In the genomic region with DNA sequence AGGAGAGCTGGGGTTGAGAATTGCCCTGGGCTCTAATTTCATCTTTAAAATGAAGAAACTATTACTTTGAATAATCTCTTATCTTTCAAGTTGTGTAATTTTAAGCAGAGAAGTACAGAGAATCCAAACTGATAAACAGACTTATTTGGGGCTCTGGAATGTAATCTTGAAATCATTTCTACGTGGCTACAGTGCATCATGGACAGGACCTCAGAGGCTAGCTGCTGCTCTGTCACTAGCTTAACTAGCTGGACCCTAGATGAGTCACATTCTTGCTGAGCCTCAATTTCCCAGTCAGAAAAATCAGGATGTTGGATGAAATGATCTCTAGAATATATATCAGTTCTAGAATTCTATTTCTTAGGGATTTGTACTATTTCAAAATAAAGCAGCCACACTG, we compare ENCODE assay signal across 31 cellular contexts. TPM values are rescaled to one million over a fixed set of nuclear protein-coding genes. Genes with fewer than 3 reads are reported as not detected.
DNase-seq lines count a peak whose midpoint lies in the region; ATAC-seq and TF ChIP-seq lines count a peak whose summit lies in the region.
"Had no signal": no experiment of that assay in that cellular context is flagged by ENCODE, and none has a peak within 500 bp of the region (broad histone marks: within the 10 kb centered on the region; RNA-seq: fewer than 3 reads in every experiment).

No MANE protein-coding gene starts in this region.

- H3K4me1 Mint-ChIP-seq in activated naive CD8-positive, alpha-beta T cell (ENCODE audit: low read depth), result peaks cover 28% of the 10 kb centered on the region
- H3K4me1 Mint-ChIP-seq in activated naive CD8-positive, alpha-beta T cell treated with anti-CD3 and anti-CD28 coated beads for 36 hours, result peaks cover 36% of the 10 kb centered on the region
- H3K4me1 Mint-ChIP-seq in HFFc6 (ENCODE audit: low read depth), result peaks cover 46% of the 10 kb centered on the region

- H2AFZ ChIP-seq in neuronal stem cell (ENCODE audit: low read length), result no peak overlapping the region

- H3K4me3 ChIP-seq in fibroblast of pulmonary artery (replicated peaks; ENCODE audit: low read depth, low read length) (no peak overlapping the region), neuronal stem cell (ENCODE audit: low read length in 2 of 2) (no peak overlapping the region)
- H3K4me3 ChIP-seq: lower lobe of right lung, upper lobe of right lung had no signal

- H3K23ac ChIP-seq in neuronal stem cell (ENCODE audit: low read depth, low read length, poor library complexity), result no peak overlapping the region

- no peak overlapping the region for H2BK120ac ChIP-seq in neuronal stem cell (ENCODE audit: low read depth, low read length)

- H4K8ac ChIP-seq in neuronal stem cell (ENCODE audit: low read depth, low read length), result no peak overlapping the region

- no peaks in the 10 kb centered on the region for H3K36me3 ChIP-seq in neuronal stem cell (replicated peaks in 1 of 2; ENCODE audit: control insufficient read depth in 2 of 2, insufficient read depth in 2 of 2, low read length in 2 of 2)
- H3K36me3 ChIP-seq: lower lobe of right lung, upper lobe of right lung had no signal

- no peak overlapping the region for H3K4ac ChIP-seq in neuronal stem cell (ENCODE audit: low read length)

- no peak overlapping the region for H3K4me2 ChIP-seq in neuronal stem cell (ENCODE audit: insufficient read depth, low read length, poor library complexity, severe bottlenecking)
- H3K4me2 ChIP-seq: SK-N-SH had no signal

- ATAC-seq in GM21576 (IDR thresholded peaks at IDR 0.05; ENCODE audit: unreplicated experiment) (no peak), GM21526 (IDR thresholded peaks at IDR 0.05; ENCODE audit: low FRiP score, unreplicated experiment) (no peak)
- ATAC-seq: esophagus mucosa, lower lobe of right lung, PC-3, upper lobe of right lung had no signal

- no CpG with 5 or more reads among the region's 1 CpG for WGBS in neuronal stem cell (ENCODE audit: extremely low coverage in 2 of 2, insufficient read length in 2 of 2, insufficient replicate concordance in 1 of 2), 2 donors

- H4K91ac ChIP-seq in neuronal stem cell (ENCODE audit: low read depth, low read length, poor library complexity), result no peak overlapping the region

- H2BK12ac ChIP-seq in neuronal stem cell (ENCODE audit: low read length), result no peak overlapping the region

- H3K79me1 ChIP-seq in neuronal stem cell (ENCODE audit: low read depth, low read length), result no peaks in the 10 kb centered on the region

- peaks cover 5% of the 10 kb centered on the region for H3K36me3 Mint-ChIP-seq in activated naive CD8-positive, alpha-beta T cell
- H3K36me3 Mint-ChIP-seq in activated naive CD8-positive, alpha-beta T cell treated with anti-CD3 and anti-CD28 coated beads for 36 hours, result peaks cover 25% of the 10 kb centered on the region
- no peaks in the 10 kb centered on the region for H3K36me3 Mint-ChIP-seq in HFFc6 (ENCODE audit: low read depth)
- H3K36me3 Mint-ChIP-seq: naive B cell had no signal

- no peaks in the 10 kb centered on the region for H3K27me3 ChIP-seq in neuronal stem cell (ENCODE audit: control insufficient read depth in 3 of 3, insufficient read depth in 3 of 3, low read depth in 1 of 3, low read length in 3 of 3)

- H2BK15ac ChIP-seq in neuronal stem cell (ENCODE audit: low read length), result no peak overlapping the region

- H3K27ac ChIP-seq in neuronal stem cell (replicated peaks; ENCODE audit: low read length), result no peak overlapping the region
- H3K27ac ChIP-seq: lower lobe of right lung, upper lobe of right lung had no signal

- H3K27me3 Mint-ChIP-seq in activated naive CD8-positive, alpha-beta T cell, result no peaks in the 10 kb centered on the region
- no peaks in the 10 kb centered on the region for H3K27me3 Mint-ChIP-seq in activated naive CD8-positive, alpha-beta T cell treated with anti-CD3 and anti-CD28 coated beads for 36 hours
- no peaks in the 10 kb centered on the region for H3K27me3 Mint-ChIP-seq in HFFc6 (ENCODE audit: insufficient read depth)
- H3K27me3 Mint-ChIP-seq: activated CD4-positive, alpha-beta memory T cell treated with anti-CD3 and anti-CD28 coated beads for 36 hours; activated naive CD8-positive, alpha-beta T cell treated with anti-CD3 and anti-CD28 coated beads, Interleukin-2, amount 10 ng/mL, durations not matched to agents 7 days and 5 days; naive B cell had no signal

- no peak for DNase-seq in activated naive CD8-positive, alpha-beta T cell treated with anti-CD3 and anti-CD28 coated beads for 36 hours
- DNase-seq in HFFc6 (peak; percentile 21), fibroblast of pulmonary artery (ENCODE audit: low read depth) (peak; percentile 2), neuronal stem cell (ENCODE audit: low spot score) (no peak)
- no peak for DNase-seq in activated CD4-positive, CD25-positive, alpha-beta regulatory T cell treated with anti-CD3 and anti-CD28 coated beads, Interleukin-2, amount 50 U/mL, for 72 hours
- DNase-seq: activated CD4-positive, alpha-beta memory T cell treated with anti-CD3 and anti-CD28 coated beads for 36 hours; activated CD4-positive, alpha-beta T cell treated with anti-CD3 and anti-CD28 coated beads for 1 hour; activated CD8-positive, alpha-beta memory T cell treated with anti-CD3 and anti-CD28 coated beads, Interleukin-2, amount 50 U/mL, for 4 hours; activated naive CD8-positive, alpha-beta T cell treated with anti-CD3 and anti-CD28 coated beads, Interleukin-2, amount 10 ng/mL, durations not matched to agents 7 days and 5 days; central memory CD4-positive, alpha-beta T cell; DMS153; lower lobe of right lung; midbrain; MV-4-11; naive B cell; NCI-H1436 treated with DMSO at 0.1 percent for 48 hours; NCI-H2081 treated with DMSO at 0.1 percent for 48 hours; NCI-H226; NCI-H526 treated with DMSO at 0.1 percent for 48 hours; NK-92 treated with Interleukin-12 subunit alpha and Interleukin-12 subunit beta, amount 100 ng/mL, for 24 hours; PC-3; SK-N-SH; stimulated activated CD4-positive, alpha-beta T cell treated with anti-CD3 and anti-CD28 coated beads, Interleukin-15, amount 100 ng/mL, for 24 hours; stimulated activated CD4-positive, alpha-beta T cell treated with anti-CD3 and anti-CD28 coated beads, Interleukin-4, amount 100 ng/mL, for 4 hours; upper lobe of right lung had no signal

- H3K9me3 ChIP-seq in neuronal stem cell (replicated peaks in 1 of 2; ENCODE audit: control insufficient read depth in 2 of 2, insufficient read depth in 1 of 2, low read depth in 1 of 2, low read length in 2 of 2), result no peaks in the 10 kb centered on the region
- H3K9me3 ChIP-seq: lower lobe of right lung, SK-N-SH, upper lobe of right lung had no signal

- no peaks in the 10 kb centered on the region for H3K9me3 Mint-ChIP-seq in activated naive CD8-positive, alpha-beta T cell (ENCODE audit: low read depth)
- no peaks in the 10 kb centered on the region for H3K9me3 Mint-ChIP-seq in activated naive CD8-positive, alpha-beta T cell treated with anti-CD3 and anti-CD28 coated beads for 36 hours
- no peaks in the 10 kb centered on the region for H3K9me3 Mint-ChIP-seq in HFFc6
- H3K9me3 Mint-ChIP-seq: activated CD4-positive, alpha-beta memory T cell treated with anti-CD3 and anti-CD28 coated beads for 36 hours; activated naive CD8-positive, alpha-beta T cell treated with anti-CD3 and anti-CD28 coated beads, Interleukin-2, amount 10 ng/mL, durations not matched to agents 7 days and 5 days; naive B cell; T-helper 1 cell treated with Interleukin-12 subunit alpha and Interleukin-12 subunit beta and Interleukin-4 antibody, amounts not matched to agents 30 μg/mL and 1 μg/mL, for 36 hours had no signal

- peaks cover 0 to 7% of the 10 kb centered on the region in 2 donors for H3K4me1 ChIP-seq in neuronal stem cell (ENCODE audit: control insufficient read depth in 2 of 2, insufficient read depth in 1 of 2, low read depth in 1 of 2, low read length in 2 of 2)
- H3K4me1 ChIP-seq: lower lobe of right lung, upper lobe of right lung had no signal

- peak overlapping the region; percentile 73 for H3K27ac Mint-ChIP-seq in activated naive CD8-positive, alpha-beta T cell
- no peak overlapping the region for H3K27ac Mint-ChIP-seq in activated naive CD8-positive, alpha-beta T cell treated with anti-CD3 and anti-CD28 coated beads for 36 hours
- H3K27ac Mint-ChIP-seq in HFFc6, result no peak overlapping the region
- H3K27ac Mint-ChIP-seq: activated naive CD8-positive, alpha-beta T cell treated with anti-CD3 and anti-CD28 coated beads, Interleukin-2, amount 10 ng/mL, durations not matched to agents 7 days and 5 days; naive B cell; T-helper 1 cell treated with Interleukin-12 subunit alpha and Interleukin-12 subunit beta and Interleukin-4 antibody, amounts not matched to agents 30 μg/mL and 1 μg/mL, for 36 hours had no signal

- no peak overlapping the region for H3K14ac ChIP-seq in neuronal stem cell (ENCODE audit: low read length)

- no peak overlapping the region for H2AK5ac ChIP-seq in neuronal stem cell (ENCODE audit: low read depth, low read length)

- TF ChIP-seq CTCF in HFFc6 (IDR thresholded peaks at IDR 0.05) (no peak), fibroblast of pulmonary artery (IDR thresholded peaks at IDR 0.05; ENCODE audit: low read length, missing control alignments) (no peak)

- no peak overlapping the region for H3K4me3 Mint-ChIP-seq in activated naive CD8-positive, alpha-beta T cell
- no peak overlapping the region for H3K4me3 Mint-ChIP-seq in activated naive CD8-positive, alpha-beta T cell treated with anti-CD3 and anti-CD28 coated beads for 36 hours
- no peak overlapping the region for H3K4me3 Mint-ChIP-seq in HFFc6
- H3K4me3 Mint-ChIP-seq: activated CD4-positive, alpha-beta memory T cell treated with anti-CD3 and anti-CD28 coated beads for 36 hours; activated naive CD8-positive, alpha-beta T cell treated with anti-CD3 and anti-CD28 coated beads, Interleukin-2, amount 10 ng/mL, durations not matched to agents 7 days and 5 days; T-helper 1 cell treated with Interleukin-12 subunit alpha and Interleukin-12 subunit beta and Interleukin-4 antibody, amounts not matched to agents 30 μg/mL and 1 μg/mL, for 36 hours had no signal

- H2BK5ac ChIP-seq in neuronal stem cell (ENCODE audit: low read length), result no peak overlapping the region

- no peak overlapping the region for H3K9ac ChIP-seq in neuronal stem cell (ENCODE audit: low read depth, low read length, poor library complexity)
- H3K9ac ChIP-seq: SK-N-SH had no signal

- H3K18ac ChIP-seq in neuronal stem cell (ENCODE audit: low read length), result no peak overlapping the region

RNA-seq across cellular contexts. Expression of a gene that starts 47.3 kb away (rescaled TPM):
- total RNA-seq in activated naive CD8-positive, alpha-beta T cell treated with anti-CD3 and anti-CD28 coated beads for 36 hours, result 10 to 100 TPM; 42.7 to 46.6 TPM
- under 1 TPM; 0.14 to 0.59 (median 0.37) TPM for total RNA-seq in HFFc6 (2021; fragmentation: NEBNext Ultra II Directional; extraction: Animal tissue kit (Norgen Biotek cat#: 25700))
- 4.9 TPM for polyA plus RNA-seq in neuronal stem cell (2013, experiment 1 of 2)
- polyA plus RNA-seq in neuronal stem cell (2013, experiment 2 of 2), result 5.0 TPM
- total RNA-seq: LHCN-M2, PC-3 had no signal

Comparison
In these comparisons a context has a peak if more than half of its experiments do, and no peak if none do; other contexts are left out.
1. DNase-seq: peak in HFFc6 (single experiment) and fibroblast of pulmonary artery (single experiment); none in activated naive CD8-positive, alpha-beta T cell treated with anti-CD3 and anti-CD28 coated beads for 36 hours (single experiment), neuronal stem cell (single experiment) and activated CD4-positive, CD25-positive, alpha-beta regulatory T cell treated with anti-CD3 and anti-CD28 coated beads, Interleukin-2, amount 50 U/mL, for 72 hours (single experiment).
2. RNA of a gene that starts 47.3 kb away (total RNA-seq): 42.7 to 46.6 TPM in activated naive CD8-positive, alpha-beta T cell treated with anti-CD3 and anti-CD28 coated beads for 36 hours; 0.14 to 0.59 TPM in HFFc6; every median in the first group is over 10 times any median in the second.